Comparison of ENCODE assay signal across 8 cellular contexts in genomic region chr2:238231251-238231793, GRCh38. TPM values are rescaled to one million over a fixed set of nuclear protein-coding genes. Genes with fewer than 3 reads are reported as not detected.
DNase-seq lines count a peak whose midpoint lies in the region; ATAC-seq lines count a peak whose summit lies in the region.

No MANE protein-coding gene starts in this region.

- ATAC-seq in HG03135 (IDR thresholded peaks at IDR 0.05; ENCODE audit: unreplicated experiment) (peak; percentile 70), GM21576 (IDR thresholded peaks at IDR 0.05; ENCODE audit: unreplicated experiment) (no peak)

- H3K4me3 ChIP-seq in ectodermal cell (ENCODE audit: insufficient read depth, low read depth, low read length): peak overlapping the region; percentile 45

- peak; percentile 49 for DNase-seq in GF-D8 (lab: John Stamatoyannopoulos, UW)
- peak; percentile 71 for DNase-seq in activated CD4-positive, alpha-beta T cell treated with anti-CD3 and anti-CD28 coated beads, Interleukin-2, amount 50 U/mL, for 4 hours
- peak; percentile 47 to 69 for DNase-seq in lung microvascular endothelial cell (ENCODE audit: low read depth in 2 of 2)
- peak; percentile 61 to 69 for DNase-seq in stimulated activated CD4-positive, alpha-beta T cell treated with anti-CD3 and anti-CD28 coated beads, Interleukin-4, amount 100 ng/mL, for 48 hours (ENCODE audit: low read depth in 2 of 2)
- no peak for DNase-seq in 8988T

- WGBS in ectodermal cell, 2 experiments: 44 to 48% methylated on average over 46 of the region's 46 CpGs

- H3K4me1 ChIP-seq in ectodermal cell (ENCODE audit: control insufficient read depth, insufficient read depth, low read length): no peaks in the 10 kb centered on the region

- no peaks in the 10 kb centered on the region for H3K9me3 ChIP-seq in ectodermal cell (ENCODE audit: control insufficient read depth, low read length)

- no peaks in the 10 kb centered on the region for H3K36me3 ChIP-seq in ectodermal cell (ENCODE audit: control insufficient read depth, insufficient read depth, low read length)

- H3K27me3 ChIP-seq in ectodermal cell (ENCODE audit: control insufficient read depth, insufficient read depth, low read length, poor library complexity, severe bottlenecking): peaks cover 31% of the 10 kb centered on the region

- no peak overlapping the region for H3K27ac ChIP-seq in ectodermal cell (ENCODE audit: insufficient read depth, low read depth, low read length, poor library complexity, severe bottlenecking)

RNA-seq across cellular contexts. Expression of gene HES6, which starts 8.5 kb away (rescaled TPM):
- 15.8 TPM for polyA plus RNA-seq in ectodermal cell (2013, experiment 1 of 4)
- 11.9 TPM for polyA plus RNA-seq in ectodermal cell (2013, experiment 2 of 4)
- polyA plus RNA-seq in ectodermal cell (2013, experiment 3 of 4): 22.0 TPM
- 32.6 TPM for polyA plus RNA-seq in ectodermal cell (2013, experiment 4 of 4)
- 1.5 and 2.6 TPM in 2 replicates for total RNA-seq in lung microvascular endothelial cell

RNA-seq across cellular contexts. Expression of gene ILKAP, which starts 27.8 kb away (rescaled TPM):
- 44.0 TPM for polyA plus RNA-seq in ectodermal cell (2013, experiment 1 of 4)
- polyA plus RNA-seq in ectodermal cell (2013, experiment 2 of 4): 38.8 TPM
- polyA plus RNA-seq in ectodermal cell (2013, experiment 3 of 4): 30.4 TPM
- 34.2 TPM for polyA plus RNA-seq in ectodermal cell (2013, experiment 4 of 4)
- 12.0 and 19.6 TPM in 2 replicates for total RNA-seq in lung microvascular endothelial cell

RNA-seq across cellular contexts. Expression of gene PER2, which starts 57.1 kb away (rescaled TPM):
- 3.7 TPM for polyA plus RNA-seq in ectodermal cell (2013, experiment 1 of 4)
- 3.3 TPM for polyA plus RNA-seq in ectodermal cell (2013, experiment 2 of 4)
- polyA plus RNA-seq in ectodermal cell (2013, experiment 3 of 4): 3.6 TPM
- 4.7 TPM for polyA plus RNA-seq in ectodermal cell (2013, experiment 4 of 4)
- 1.1 and 1.2 TPM in 2 replicates for total RNA-seq in lung microvascular endothelial cell
